15 cellular contexts compared by ENCODE assay signal in genomic region chr9:109248133-109248581, GRCh38.
DNase-seq lines count a peak whose midpoint lies in the region; ATAC-seq and TF ChIP-seq lines count a peak whose summit lies in the region.
"Had no signal": no experiment of that assay in that cellular context is flagged by ENCODE, and none has a peak within 500 bp of the region (broad histone marks: within the 10 kb centered on the region; RNA-seq: fewer than 3 reads in every experiment).

No MANE protein-coding gene starts in this region.

- no peaks in the 10 kb centered on the region for H3K9me3 Mint-ChIP-seq in glutamatergic neuron (ENCODE audit: unreplicated experiment)
- H3K9me3 Mint-ChIP-seq: activated T-cell treated with anti-CD3 and anti-CD28 coated beads, Interleukin-2, amount 50 U/mL, for 72 hours; naive B cell; type B pancreatic cell had no signal

- H3K27ac Mint-ChIP-seq in glutamatergic neuron (ENCODE audit: unreplicated experiment), result no peak overlapping the region
- H3K27ac Mint-ChIP-seq: activated T-cell treated with anti-CD3 and anti-CD28 coated beads, Interleukin-2, amount 50 U/mL, for 72 hours; naive B cell; type B pancreatic cell had no signal

- no peaks in the 10 kb centered on the region for H3K27me3 ChIP-seq in right lobe of liver

- H3K27me3 Mint-ChIP-seq in glutamatergic neuron (ENCODE audit: unreplicated experiment), result no peaks in the 10 kb centered on the region
- H3K27me3 Mint-ChIP-seq: type B pancreatic cell had no signal

- TF ChIP-seq POLR2A in right lobe of liver (IDR thresholded peaks at IDR 0.05), result no peak

- H3K27ac ChIP-seq in right lobe of liver, result peak overlapping the region; percentile 51 to 98 (median 88)
- H3K27ac ChIP-seq: C4-2B had no signal

- H3K4me3 ChIP-seq in AG10803 (ENCODE audit: low read length) (no peak overlapping the region), cardiac fibroblast (replicated peaks in 1 of 2; ENCODE audit: low read depth in 2 of 2, low read length in 2 of 2) (no peak overlapping the region), right lobe of liver (peak overlapping the region in 1 of 3 donors; percentile 22)

- H3K4me1 Mint-ChIP-seq in glutamatergic neuron (ENCODE audit: low read depth, unreplicated experiment), result peaks cover 34% of the 10 kb centered on the region

- no peaks in the 10 kb centered on the region for H3K9me3 ChIP-seq in right lobe of liver

- intact Hi-C loops in right lobe of liver (cut with DNase I), result no loop called here

- no peak overlapping the region for H3K4me3 Mint-ChIP-seq in glutamatergic neuron (ENCODE audit: unreplicated experiment)
- H3K4me3 Mint-ChIP-seq: activated T-cell treated with anti-CD3 and anti-CD28 coated beads, Interleukin-2, amount 50 U/mL, for 72 hours; naive B cell; type B pancreatic cell had no signal

- ATAC-seq in right lobe of liver, result peak; percentile 49 to 79 (median 65)
- ATAC-seq in GM18520 (IDR thresholded peaks at IDR 0.05; ENCODE audit: unreplicated experiment), result no peak
- ATAC-seq in HG03439 (IDR thresholded peaks at IDR 0.05; ENCODE audit: unreplicated experiment), result no peak
- ATAC-seq: activated T-cell treated with anti-CD3 and anti-CD28 coated beads, Interleukin-2, amount 50 U/mL, for 72 hours had no signal

- H3K4me1 ChIP-seq in right lobe of liver, result peaks cover 0 to 89% (median 36%) of the 10 kb centered on the region in 4 donors

- WGBS in right lobe of liver (ENCODE audit: insufficient coverage, low coverage, low lambda C conversion rate, missing lambda C conversion rate), result 14% methylated on average over 6 of the region's 7 CpGs

- TF ChIP-seq CTCF in AG10803 (conservative IDR thresholded peaks at IDR 0.05; ENCODE audit: low read length) (peak; percentile 34), cardiac fibroblast (IDR thresholded peaks at IDR 0.05; ENCODE audit: low read depth, low read length) (peak; percentile 10), right lobe of liver (IDR thresholded peaks at IDR 0.05) (peak in 2 of 4 donors; percentile 16 to 26), glutamatergic neuron (IDR thresholded peaks at IDR 0.05; ENCODE audit: partially characterized antibody, unreplicated experiment) (no peak)

- no peaks in the 10 kb centered on the region for H3K36me3 Mint-ChIP-seq in glutamatergic neuron (ENCODE audit: unreplicated experiment)
- H3K36me3 Mint-ChIP-seq: naive B cell had no signal

- H3K36me3 ChIP-seq in right lobe of liver, result no peaks in the 10 kb centered on the region

- peak; percentile 64 for DNase-seq in AG10803 (ENCODE audit: low read depth)
- DNase-seq in M059J (ENCODE audit: low read depth), result peak; percentile 15
- peak in 1 of 2 donors; percentile 21 for DNase-seq in cardiac fibroblast (ENCODE audit: low read depth in 2 of 2)
- peak; percentile 41 to 85 (median 74) for DNase-seq in right lobe of liver
- no peak for DNase-seq in activated effector memory CD4-positive, alpha-beta T cell treated with anti-CD3 and anti-CD28 coated beads, Interleukin-2, amount 50 U/mL, for 16 hours
- no peak for DNase-seq in glutamatergic neuron
- DNase-seq: activated T-cell treated with anti-CD3 and anti-CD28 coated beads, Interleukin-2, amount 50 U/mL, for 72 hours; naive B cell; NCI-H1694; NCI-H748 treated with DMSO at 0.1 percent for 48 hours; T-helper 9 cell had no signal

Comparison
In these comparisons a context has a peak if more than half of its experiments do, and no peak if none do; other contexts are left out.
1. DNase-seq: peak in AG10803 (single experiment), M059J (single experiment) and right lobe of liver (3 of 3); none in activated effector memory CD4-positive, alpha-beta T cell treated with anti-CD3 and anti-CD28 coated beads, Interleukin-2, amount 50 U/mL, for 16 hours (single experiment) and glutamatergic neuron (single experiment).
2. ATAC-seq: peak in right lobe of liver (4 of 4); none in GM18520 (single experiment) and HG03439 (single experiment).